Comparison of ENCODE assay signal across 19 cellular contexts in genomic region chr22:49901457-49901856, GRCh38. TPM values are rescaled to one million over a fixed set of nuclear protein-coding genes. Genes with fewer than 3 reads are reported as not detected.
DNase-seq lines count a peak whose midpoint lies in the region; FAIRE-seq and TF ChIP-seq lines count a peak whose summit lies in the region.
"Had no signal": no experiment of that assay in that cellular context is flagged by ENCODE, and none has a peak within 500 bp of the region (broad histone marks: within the 10 kb centered on the region; RNA-seq: fewer than 3 reads in every experiment).

No MANE protein-coding gene starts in this region.

- DNase-seq in H1 (ENCODE audit: low read depth in 1 of 2, low spot score in 2 of 2) (no peak), neuronal stem cell (ENCODE audit: low spot score) (no peak), HT-29 (ENCODE audit: low spot score) (no peak), NCI-H2081 (lab: John Stamatoyannopoulos, UW) (no peak)
- DNase-seq: CD4-positive, CD25-positive, alpha-beta regulatory T cell; DMS79; GM23248; HCEC 1CT; KG1; NCI-H1092; NCI-H1436; NCI-H187 treated with DMSO at 0.1 percent for 48 hours; NCI-H2227 treated with DMSO at 0.1 percent for 48 hours; NCI-H510A; PC-9; RPMI8226; SHP77 treated with DMSO at 0.1 percent for 48 hours had no signal

- POLR2A ChIA-PET in HEK293 (lab: Yijun Ruan, JAX) (no interaction called here), H1 (lab: Charles Lee; ENCODE audit: partially characterized antibody) (no interaction called here)

- H3K9me3 ChIP-seq in HEK293 (ENCODE audit: control insufficient read depth, insufficient read depth, low read depth, low read length) (no peaks in the 10 kb centered on the region), H1 (ENCODE audit: insufficient read depth in 2 of 2, low read depth in 1 of 2, low read length in 1 of 2) (peaks cover 6 to 12% of the 10 kb centered on the region in 2 experiments; a peak in 2 of 4 replicates), neuronal stem cell (replicated peaks in 1 of 2; ENCODE audit: control insufficient read depth in 2 of 2, insufficient read depth in 1 of 2, low read depth in 1 of 2, low read length in 2 of 2) (peaks cover 4 to 12% of the 10 kb centered on the region in 2 donors)

- peaks cover 2 to 10% of the 10 kb centered on the region in 2 experiments for H4K20me1 ChIP-seq in H1 (replicated peaks in 1 of 2; ENCODE audit: control insufficient read depth in 1 of 2, insufficient read depth in 2 of 2, low read length in 2 of 2)

- no peaks in the 10 kb centered on the region for H3K23me2 ChIP-seq in H1 (ENCODE audit: low read depth, low read length)

- H4K91ac ChIP-seq in H1 (replicated peaks; ENCODE audit: insufficient read length, low read length) = no peak overlapping the region
- H4K91ac ChIP-seq in neuronal stem cell (ENCODE audit: low read depth, low read length, poor library complexity) = no peak overlapping the region

- H3K4ac ChIP-seq in H1 (replicated peaks; ENCODE audit: insufficient read length, low read depth, low read length) = no peak overlapping the region
- no peak overlapping the region for H3K4ac ChIP-seq in neuronal stem cell (ENCODE audit: low read length)

- H2BK15ac ChIP-seq in H1 (ENCODE audit: low read length) = no peak overlapping the region
- no peak overlapping the region for H2BK15ac ChIP-seq in neuronal stem cell (ENCODE audit: low read length)

- H2AK5ac ChIP-seq in H1 (ENCODE audit: low read depth, low read length) (no peak overlapping the region), neuronal stem cell (ENCODE audit: low read depth, low read length) (no peak overlapping the region)

- TF ChIP-seq POLR2A in H1 (IDR thresholded peaks at IDR 0.05; ENCODE audit: control extremely low read depth in 1 of 2, low read depth in 2 of 2, low read length in 2 of 2) = no peak

- peak overlapping the region; percentile 43 for H2BK120ac ChIP-seq in H1 (replicated peaks; ENCODE audit: low read depth, low read length)
- no peak overlapping the region for H2BK120ac ChIP-seq in neuronal stem cell (ENCODE audit: low read depth, low read length)

- H4K8ac ChIP-seq in H1 (ENCODE audit: extremely low read depth, insufficient read depth, low read length) (no peak overlapping the region), neuronal stem cell (ENCODE audit: low read depth, low read length) (peak overlapping the region; percentile 78)

- H3K4me3 ChIP-seq in HEK293 (ENCODE audit: low read depth, low read length) = no peak overlapping the region
- H3K4me3 ChIP-seq in H1 (ENCODE audit: extremely low read depth in 1 of 4, insufficient read depth in 2 of 4, low read depth in 3 of 4, low read length in 4 of 4) = no peak overlapping the region
- H3K4me3 ChIP-seq in neuronal stem cell (ENCODE audit: low read length in 2 of 2) = peak overlapping the region in 1 of 2 donors; percentile 27
- H3K4me3 ChIP-seq: GM23248, PC-9, SK-N-MC had no signal

- TF ChIP-seq CTCF in HEK293 (tag by site-specific recombination; IDR thresholded peaks at IDR 0.05) (no peak), H1 (IDR thresholded peaks at IDR 0.05; ENCODE audit: control extremely low read depth in 1 of 3, insufficient read depth in 1 of 3, low read depth in 1 of 3, low read length in 3 of 3) (no peak)

- TF ChIP-seq EP300 in H1 (IDR thresholded peaks at IDR 0.05; ENCODE audit: borderline replicate concordance in 1 of 2, low read depth in 2 of 2, low read length in 2 of 2) = no peak

- no peak for FAIRE-seq in H1 (lab: Jason Lieb, UNC)

- H2BK5ac ChIP-seq in H1 (ENCODE audit: low read depth, low read length) (no peak overlapping the region; the same call in 1 of the 2 replicates), neuronal stem cell (ENCODE audit: low read length) (no peak overlapping the region)

- WGBS in H1 (ENCODE audit: extremely low coverage in 1 of 2, insufficient coverage in 1 of 2, insufficient read length in 1 of 2, insufficient replicate concordance in 2 of 2, low coverage in 1 of 2, low lambda C conversion rate in 2 of 2, missing lambda C conversion rate in 1 of 2), 2 experiments = 94% methylated on average over 11 of the region's 11 CpGs; no CpG with 5 or more reads in 1 of the 2 experiments
- no CpG with 5 or more reads among the region's 11 CpGs for WGBS in neuronal stem cell (ENCODE audit: extremely low coverage in 2 of 2, insufficient read length in 2 of 2, insufficient replicate concordance in 1 of 2), 2 donors

- H3K9ac ChIP-seq in H1 (replicated peaks in 1 of 4; ENCODE audit: extremely low read depth in 1 of 4, low read depth in 3 of 4, low read length in 3 of 4) = no peak overlapping the region
- peak overlapping the region; percentile 50 for H3K9ac ChIP-seq in neuronal stem cell (ENCODE audit: low read depth, low read length, poor library complexity)
- H3K9ac ChIP-seq: GM23248 had no signal

- H3K27me3 ChIP-seq in H1 (replicated peaks in 1 of 4; ENCODE audit: control insufficient read depth in 3 of 4, extremely low read depth in 1 of 4, insufficient read depth in 3 of 4, low read length in 3 of 4) (no peaks in the 10 kb centered on the region), neuronal stem cell (ENCODE audit: control insufficient read depth in 3 of 3, insufficient read depth in 3 of 3, low read depth in 1 of 3, low read length in 3 of 3) (no peaks in the 10 kb centered on the region)

- no peak overlapping the region for H3K4me2 ChIP-seq in H1 (ENCODE audit: insufficient read depth in 1 of 2, low read depth in 2 of 2, low read length in 2 of 2)
- H3K4me2 ChIP-seq in neuronal stem cell (ENCODE audit: insufficient read depth, low read length, poor library complexity, severe bottlenecking) = no peak overlapping the region
- H3K4me2 ChIP-seq: PC-9 had no signal

- H2BK20ac ChIP-seq in H1 (ENCODE audit: low read length) = no peak overlapping the region; the same call in 1 of the 2 replicates

- no peak overlapping the region for H2AFZ ChIP-seq in H1 (ENCODE audit: low read length)
- no peak overlapping the region for H2AFZ ChIP-seq in neuronal stem cell (ENCODE audit: low read length)
- H2AFZ ChIP-seq: GM23248, PC-9 had no signal

- no peaks in the 10 kb centered on the region for H3K79me2 ChIP-seq in H1 (ENCODE audit: control insufficient read depth in 1 of 2, insufficient read depth in 2 of 2, low read length in 2 of 2)

- no peak overlapping the region for H3K18ac ChIP-seq in H1 (ENCODE audit: extremely low read depth, low read length)
- peak overlapping the region; percentile 40 for H3K18ac ChIP-seq in neuronal stem cell (ENCODE audit: low read length)

- TF ChIP-seq RAD21 in H1 (IDR thresholded peaks at IDR 0.05 in 1 of 2, conservative IDR thresholded peaks at IDR 0.05 in 1 of 2; ENCODE audit: low read depth in 2 of 2, low read length in 2 of 2) = no peak

- no peak overlapping the region for H2BK12ac ChIP-seq in H1 (ENCODE audit: low read depth, low read length)
- no peak overlapping the region for H2BK12ac ChIP-seq in neuronal stem cell (ENCODE audit: low read length)

- H3K4me1 ChIP-seq in HEK293 (ENCODE audit: control insufficient read depth, insufficient read depth, low read length) (no peaks in the 10 kb centered on the region), H1 (replicated peaks in 1 of 4; ENCODE audit: control insufficient read depth in 3 of 4, insufficient read depth in 4 of 4, low read length in 3 of 4) (no peaks in the 10 kb centered on the region), neuronal stem cell (ENCODE audit: control insufficient read depth in 2 of 2, insufficient read depth in 1 of 2, low read depth in 1 of 2, low read length in 2 of 2) (peaks cover 0 to 5% of the 10 kb centered on the region in 2 donors)

- CTCF ChIA-PET in HEK293 (lab: Yijun Ruan, JAX) = no interaction called here
- CTCF ChIA-PET in H1 (lab: Charles Lee; ENCODE audit: partially characterized antibody) = no interaction called here

- no peak overlapping the region for H3K14ac ChIP-seq in H1 (ENCODE audit: insufficient read length)
- H3K14ac ChIP-seq in neuronal stem cell (ENCODE audit: low read length) = peak overlapping the region; percentile 10

- no peak overlapping the region for H4K5ac ChIP-seq in H1 (ENCODE audit: insufficient read length, low read depth, low read length)

- H3K79me1 ChIP-seq in H1 (ENCODE audit: low read depth, low read length) (no peaks in the 10 kb centered on the region; the same call in 1 of the 2 replicates), neuronal stem cell (ENCODE audit: low read depth, low read length) (no peaks in the 10 kb centered on the region)

- no peak overlapping the region for H3K27ac ChIP-seq in HEK293 (ENCODE audit: extremely low read depth, low read depth, low read length)
- H3K27ac ChIP-seq in H1 (ENCODE audit: low read depth, low read length) = no peak overlapping the region
- H3K27ac ChIP-seq in neuronal stem cell (replicated peaks; ENCODE audit: low read length) = no peak overlapping the region
- H3K27ac ChIP-seq: GM23248, PC-9, SK-N-MC had no signal

- H3K56ac ChIP-seq in H1 (replicated peaks; ENCODE audit: insufficient read length, low read depth, low read length) = no peak overlapping the region

- no peak overlapping the region for H3K23ac ChIP-seq in H1 (ENCODE audit: insufficient read length)
- H3K23ac ChIP-seq in neuronal stem cell (ENCODE audit: low read depth, low read length, poor library complexity) = peak overlapping the region; percentile 29

- H3K36me3 ChIP-seq in HEK293 (ENCODE audit: control insufficient read depth in 2 of 2, insufficient read depth in 1 of 2, low read length in 2 of 2) (peaks cover 4 to 62% of the 10 kb centered on the region in 2 experiments; a peak in 2 of 3 replicates), H1 (ENCODE audit: control insufficient read depth in 2 of 4, insufficient read depth in 4 of 4, low read length in 3 of 4) (peaks cover 0 to 27% (median 10%) of the 10 kb centered on the region in 4 experiments; a peak in 5 of 8 replicates), neuronal stem cell (replicated peaks in 1 of 2; ENCODE audit: control insufficient read depth in 2 of 2, insufficient read depth in 2 of 2, low read length in 2 of 2) (peaks cover 25 to 67% of the 10 kb centered on the region in 2 donors)

RNA-seq across cellular contexts. Expression of gene ALG12, which starts 16.8 kb away (rescaled TPM):
- total RNA-seq in H1 (2021; fragmentation: NEBNext Ultra II Directional; extraction: Animal tissue kit (Norgen Biotek cat#: 25700)) = 22.5 and 25.0 TPM in 2 replicates
- polyA plus RNA-seq in H1 (2011; rRNA removed) = 13.4 and 24.1 TPM in 2 replicates
- polyA plus RNA-seq in H1 (2011; cell fraction: cytosol; rRNA removed) = 16.1 TPM
- polyA plus RNA-seq in H1 (2011; cell fraction: nucleus; rRNA removed) = 28.5 TPM
- polyA plus RNA-seq in H1 (2012, experiment 1 of 2) = 14.6 to 25.7 TPM (median 22.3 TPM) in 4 replicates
- 19.9 TPM for polyA plus RNA-seq in H1 (2012, experiment 2 of 2)
- 23.8 TPM for polyA plus RNA-seq in H1 (2013, experiment 1 of 2)
- polyA plus RNA-seq in H1 (2013, experiment 2 of 2) = 25.7 TPM
- polyA minus RNA-seq in H1 (2011; rRNA and poly(A)+ RNA removed) = 20.3 and 23.2 TPM in 2 replicates
- 11.2 TPM for polyA minus RNA-seq in H1 (2011; cell fraction: cytosol; rRNA and poly(A)+ RNA removed)
- 7.9 TPM for polyA minus RNA-seq in H1 (2011; cell fraction: nucleus; rRNA and poly(A)+ RNA removed)
- 9.3 TPM for polyA plus RNA-seq in neuronal stem cell (2013, experiment 1 of 2)
- polyA plus RNA-seq in neuronal stem cell (2013, experiment 2 of 2) = 9.1 TPM
- total RNA-seq in HT-29 (2014; rRNA removed; shearing (Covaris generic)) = 17.9 and 27.1 TPM in 2 replicates

RNA-seq across cellular contexts. Expression of gene CRELD2, which starts 17.0 kb away (rescaled TPM):
- total RNA-seq in H1 (2021; fragmentation: NEBNext Ultra II Directional; extraction: Animal tissue kit (Norgen Biotek cat#: 25700)) = 36.6 and 39.4 TPM in 2 replicates
- polyA plus RNA-seq in H1 (2011; rRNA removed) = 24.5 and 34.3 TPM in 2 replicates
- polyA plus RNA-seq in H1 (2011; cell fraction: cytosol; rRNA removed) = 35.6 TPM
- polyA plus RNA-seq in H1 (2011; cell fraction: nucleus; rRNA removed) = 52.5 TPM
- polyA plus RNA-seq in H1 (2012, experiment 1 of 2) = 19.3 to 35.8 TPM (median 34.6 TPM) in 4 replicates
- polyA plus RNA-seq in H1 (2012, experiment 2 of 2) = 23.7 TPM
- 24.9 TPM for polyA plus RNA-seq in H1 (2013, experiment 1 of 2)
- 26.3 TPM for polyA plus RNA-seq in H1 (2013, experiment 2 of 2)
- polyA minus RNA-seq in H1 (2011; rRNA and poly(A)+ RNA removed) = 6.1 and 8.2 TPM in 2 replicates
- 8.7 TPM for polyA minus RNA-seq in H1 (2011; cell fraction: cytosol; rRNA and poly(A)+ RNA removed)
- polyA minus RNA-seq in H1 (2011; cell fraction: nucleus; rRNA and poly(A)+ RNA removed) = 8.0 TPM
- polyA plus RNA-seq in neuronal stem cell (2013, experiment 1 of 2) = 12.6 TPM
- polyA plus RNA-seq in neuronal stem cell (2013, experiment 2 of 2) = 12.2 TPM
- total RNA-seq in HT-29 (2014; rRNA removed; shearing (Covaris generic)) = 70.4 and 75.0 TPM in 2 replicates

RNA-seq across cellular contexts. Expression of gene ZBED4, which starts 47.8 kb away (rescaled TPM):
- total RNA-seq in H1 (2021; fragmentation: NEBNext Ultra II Directional; extraction: Animal tissue kit (Norgen Biotek cat#: 25700)) = 28.3 TPM in 2 replicates
- 11.0 and 14.5 TPM in 2 replicates for polyA plus RNA-seq in H1 (2011; rRNA removed)
- 10.6 TPM for polyA plus RNA-seq in H1 (2011; cell fraction: cytosol; rRNA removed)
- polyA plus RNA-seq in H1 (2011; cell fraction: nucleus; rRNA removed) = 15.8 TPM
- polyA plus RNA-seq in H1 (2012, experiment 1 of 2) = 15.1 to 18.5 TPM (median 17.5 TPM) in 4 replicates
- 7.3 TPM for polyA plus RNA-seq in H1 (2012, experiment 2 of 2)
- polyA plus RNA-seq in H1 (2013, experiment 1 of 2) = 14.2 TPM
- 14.2 TPM for polyA plus RNA-seq in H1 (2013, experiment 2 of 2)
- polyA minus RNA-seq in H1 (2011; rRNA and poly(A)+ RNA removed) = 12.9 and 14.6 TPM in 2 replicates
- polyA minus RNA-seq in H1 (2011; cell fraction: cytosol; rRNA and poly(A)+ RNA removed) = 16.2 TPM
- 14.9 TPM for polyA minus RNA-seq in H1 (2011; cell fraction: nucleus; rRNA and poly(A)+ RNA removed)
- polyA plus RNA-seq in neuronal stem cell (2013, experiment 1 of 2) = 22.2 TPM
- polyA plus RNA-seq in neuronal stem cell (2013, experiment 2 of 2) = 22.3 TPM
- 10.6 and 15.3 TPM in 2 replicates for total RNA-seq in HT-29 (2014; rRNA removed; shearing (Covaris generic))

RNA-seq across cellular contexts. Expression of gene PIM3, which starts 59.1 kb away (rescaled TPM):
- 30.0 and 31.2 TPM in 2 replicates for total RNA-seq in H1 (2021; fragmentation: NEBNext Ultra II Directional; extraction: Animal tissue kit (Norgen Biotek cat#: 25700))
- polyA plus RNA-seq in H1 (2011; rRNA removed) = 22.6 and 40.2 TPM in 2 replicates
- 20.5 TPM for polyA plus RNA-seq in H1 (2011; cell fraction: cytosol; rRNA removed)
- polyA plus RNA-seq in H1 (2011; cell fraction: nucleus; rRNA removed) = 43.4 TPM
- 16.0 to 28.8 TPM (median 24.5 TPM) in 4 replicates for polyA plus RNA-seq in H1 (2012, experiment 1 of 2)
- 23.8 TPM for polyA plus RNA-seq in H1 (2012, experiment 2 of 2)
- 20.9 TPM for polyA plus RNA-seq in H1 (2013, experiment 1 of 2)
- 21.1 TPM for polyA plus RNA-seq in H1 (2013, experiment 2 of 2)
- 3.8 and 3.9 TPM in 2 replicates for polyA minus RNA-seq in H1 (2011; rRNA and poly(A)+ RNA removed)
- polyA minus RNA-seq in H1 (2011; cell fraction: cytosol; rRNA and poly(A)+ RNA removed) = 17.7 TPM
- 20.5 TPM for polyA minus RNA-seq in H1 (2011; cell fraction: nucleus; rRNA and poly(A)+ RNA removed)
- 38.0 TPM for polyA plus RNA-seq in neuronal stem cell (2013, experiment 1 of 2)
- 37.0 TPM for polyA plus RNA-seq in neuronal stem cell (2013, experiment 2 of 2)
- total RNA-seq in HT-29 (2014; rRNA removed; shearing (Covaris generic)) = 161 and 183 TPM in 2 replicates
